35 cellular contexts compared by ENCODE assay signal in genomic region chr5:4875942-4876341, GRCh38.
"Had no signal": no experiment of that assay in that cellular context is flagged by ENCODE, and none has a peak within 500 bp of the region (broad histone marks: within the 10 kb centered on the region; RNA-seq: fewer than 3 reads in every experiment).

No MANE protein-coding gene starts in this region.

- DNase-seq: Karpas-422, Kasumi-1, KG1, MG63, MM.1S, MV-4-11, NCI-H1048, NCI-H1092, NCI-H1092 treated with DMSO at 0.1 percent for 48 hours, NCI-H1105, NCI-H1105 treated with DMSO at 0.1 percent for 48 hours, NCI-H1417, NCI-H1417 treated with DMSO at 0.1 percent for 48 hours, NCI-H1436, NCI-H1436 treated with DMSO at 0.1 percent for 48 hours, NCI-H146, NCI-H1694 treated with DMSO at 0.1 percent for 48 hours, NCI-H187, NCI-H187 treated with DMSO at 0.1 percent for 48 hours, NCI-H1930, NCI-H2029, NCI-H2029 treated with DMSO at 0.1 percent for 48 hours, NCI-H2081, NCI-H2081 treated with DMSO at 0.1 percent for 48 hours, NCI-H2107, NCI-H2171, NCI-H2171 treated with DMSO at 0.1 percent for 48 hours, NCI-H2227 treated with DMSO at 0.1 percent for 48 hours, NCI-H226, NCI-H345, NCI-H446, NCI-H446 treated with DMSO at 0.1 percent for 48 hours, NCI-H510A, NCI-H510A treated with DMSO at 0.1 percent for 48 hours had no signal

- H3K9me3 ChIP-seq: MG63 had no signal

- H3K27ac ChIP-seq: KMS-11 had no signal

- H3K36me3 ChIP-seq: MG63 had no signal

- H3K4me3 ChIP-seq: MG63 had no signal

- H3K9ac ChIP-seq: KMS-11 had no signal

- H3K4me2 ChIP-seq: KMS-11 had no signal
